ENCODE assay signal across 10 cellular contexts in genomic region chr15:81322708-81323253, GRCh38. TPM values are rescaled to one million over a fixed set of nuclear protein-coding genes. Genes with fewer than 3 reads are reported as not detected.
DNase-seq lines count a peak whose midpoint lies in the region; ATAC-seq and TF ChIP-seq lines count a peak whose summit lies in the region.
"Had no signal": no experiment of that assay in that cellular context is flagged by ENCODE, and none has a peak within 500 bp of the region (broad histone marks: within the 10 kb centered on the region; RNA-seq: fewer than 3 reads in every experiment).

No MANE protein-coding gene starts in this region.

- H3K4me2 ChIP-seq in hepatocyte, result peak overlapping the region; percentile 77

- H3K4me3 ChIP-seq in hepatocyte (no peak overlapping the region), stomach smooth muscle (ENCODE audit: low read length in 2 of 2) (peak overlapping the region; percentile 33 to 40)

- H3K36me3 ChIP-seq in hepatocyte (replicated peaks; ENCODE audit: insufficient read depth, low read depth), result no peaks in the 10 kb centered on the region
- H3K36me3 ChIP-seq in stomach smooth muscle (ENCODE audit: control insufficient read depth in 2 of 2, insufficient read depth in 2 of 2, low read length in 2 of 2), result peaks cover 0 to 7% of the 10 kb centered on the region in 2 donors

- H2AFZ ChIP-seq in hepatocyte, result no peak overlapping the region

- no peaks in the 10 kb centered on the region for H4K20me1 ChIP-seq in hepatocyte (ENCODE audit: insufficient read depth, poor library complexity, severe bottlenecking)

- no peaks in the 10 kb centered on the region for H3K9me3 ChIP-seq in hepatocyte (ENCODE audit: low read depth)
- H3K9me3 ChIP-seq in stomach smooth muscle (ENCODE audit: control insufficient read depth in 2 of 2, low read length in 2 of 2), result no peaks in the 10 kb centered on the region

- WGBS in hepatocyte (ENCODE audit: low lambda C conversion rate, missing lambda C conversion rate), result 62% methylated on average over 5 of the region's 5 CpGs

- H3K9me3 Mint-ChIP-seq in activated T-cell treated with anti-CD3 and anti-CD28 coated beads, Interleukin-2, amount 50 U/mL, for 72 hours, result no peaks in the 10 kb centered on the region
- H3K9me3 Mint-ChIP-seq in activated T-helper 17 cell treated with anti-CD3 and anti-CD28 coated beads, Interleukin-2, amount 50 U/mL, for 72 hours, result no peaks in the 10 kb centered on the region

- H3K79me2 ChIP-seq in hepatocyte, result no peaks in the 10 kb centered on the region

- no peak for ATAC-seq in activated T-cell treated with anti-CD3 and anti-CD28 coated beads, Interleukin-2, amount 50 U/mL, for 72 hours (replicated peaks in 1 of 2)
- ATAC-seq in activated T-helper 17 cell treated with anti-CD3 and anti-CD28 coated beads, Interleukin-2, amount 50 U/mL, for 72 hours (replicated peaks), result no peak
- no peak for ATAC-seq in HG03135 (IDR thresholded peaks at IDR 0.05; ENCODE audit: unreplicated experiment)

- H3K4me3 Mint-ChIP-seq in activated T-cell treated with anti-CD3 and anti-CD28 coated beads, Interleukin-2, amount 50 U/mL, for 72 hours, result peak overlapping the region; percentile 72 to 75
- peak overlapping the region; percentile 98 for H3K4me3 Mint-ChIP-seq in activated T-helper 17 cell treated with anti-CD3 and anti-CD28 coated beads, Interleukin-2, amount 50 U/mL, for 72 hours

- no peak for TF ChIP-seq CTCF in hepatocyte (IDR thresholded peaks at IDR 0.05; ENCODE audit: poor library complexity)

- no peak overlapping the region for H3K27ac Mint-ChIP-seq in activated T-cell treated with anti-CD3 and anti-CD28 coated beads, Interleukin-2, amount 50 U/mL, for 72 hours
- peak overlapping the region; percentile 30 for H3K27ac Mint-ChIP-seq in activated T-helper 17 cell treated with anti-CD3 and anti-CD28 coated beads, Interleukin-2, amount 50 U/mL, for 72 hours

- H3K9ac ChIP-seq in stomach smooth muscle (ENCODE audit: low read length in 2 of 2), result no peak overlapping the region

- H3K4me1 ChIP-seq in hepatocyte (ENCODE audit: insufficient read depth), result no peaks in the 10 kb centered on the region
- peaks cover 13% of the 10 kb centered on the region for H3K4me1 ChIP-seq in stomach smooth muscle (ENCODE audit: control insufficient read depth, insufficient read depth, low read length)

- no peaks in the 10 kb centered on the region for H3K27me3 Mint-ChIP-seq in activated T-cell treated with anti-CD3 and anti-CD28 coated beads, Interleukin-2, amount 50 U/mL, for 72 hours (ENCODE audit: low read depth)
- no peaks in the 10 kb centered on the region for H3K27me3 Mint-ChIP-seq in activated T-helper 17 cell treated with anti-CD3 and anti-CD28 coated beads, Interleukin-2, amount 50 U/mL, for 72 hours

- peaks cover 39% of the 10 kb centered on the region for H3K4me1 Mint-ChIP-seq in activated T-cell treated with anti-CD3 and anti-CD28 coated beads, Interleukin-2, amount 50 U/mL, for 72 hours (ENCODE audit: low read depth)
- peaks cover 21% of the 10 kb centered on the region for H3K4me1 Mint-ChIP-seq in activated T-helper 17 cell treated with anti-CD3 and anti-CD28 coated beads, Interleukin-2, amount 50 U/mL, for 72 hours

- H3K27me3 ChIP-seq in hepatocyte (no peaks in the 10 kb centered on the region), stomach smooth muscle (ENCODE audit: control insufficient read depth in 1 of 2, insufficient read depth in 2 of 2, low read length in 2 of 2) (no peaks in the 10 kb centered on the region)

- H3K27ac ChIP-seq in hepatocyte, result peak overlapping the region; percentile 66
- H3K27ac ChIP-seq in stomach smooth muscle (ENCODE audit: low read length), result no peak overlapping the region

- peaks cover 0 to 15% of the 10 kb centered on the region in 2 donors for H3K36me3 Mint-ChIP-seq in activated T-cell treated with anti-CD3 and anti-CD28 coated beads, Interleukin-2, amount 50 U/mL, for 72 hours (ENCODE audit: insufficient read depth in 2 of 2)
- peaks cover 40% of the 10 kb centered on the region for H3K36me3 Mint-ChIP-seq in activated T-helper 17 cell treated with anti-CD3 and anti-CD28 coated beads, Interleukin-2, amount 50 U/mL, for 72 hours (ENCODE audit: low read depth)

- no peak for DNase-seq in activated T-cell treated with anti-CD3 and anti-CD28 coated beads, Interleukin-2, amount 50 U/mL, for 72 hours
- no peak for DNase-seq in activated T-cell treated with anti-CD3 and anti-CD28 coated beads, Interleukin-2, amount 50 U/mL, for 48 hours
- DNase-seq in hepatocyte (ENCODE audit: low spot score) (no peak), RKO (ENCODE audit: low spot score) (no peak)
- no peak for DNase-seq in stimulated activated CD4-positive, alpha-beta T cell treated with anti-CD3 and anti-CD28 coated beads, Interleukin-15, amount 100 ng/mL, for 24 hours

- no peaks in the 10 kb centered on the region for H3K9me2 ChIP-seq in hepatocyte (replicated peaks; ENCODE audit: insufficient read depth)

RNA-seq across cellular contexts. Expression of gene STARD5, which starts 1.2 kb away (rescaled TPM):
- total RNA-seq in activated T-cell treated with anti-CD3 and anti-CD28 coated beads, Interleukin-2, amount 50 U/mL, for 72 hours, result 10 to 100 TPM in 1 of 2 donors, 1 to 10 TPM in 1; 9.0 to 10.3 TPM
- total RNA-seq in activated T-helper 17 cell treated with anti-CD3 and anti-CD28 coated beads, Interleukin-2, amount 50 U/mL, for 72 hours, result 1 to 10 TPM; 5.9 to 8.8 TPM
- 7.2 and 8.2 TPM in 2 replicates for total RNA-seq in hepatocyte
- polyA plus RNA-seq in hepatocyte, result 10.6 and 13.7 TPM in 2 replicates

RNA-seq across cellular contexts. Expression of gene TMC3, which starts 51.2 kb away (rescaled TPM):
- total RNA-seq in activated T-cell treated with anti-CD3 and anti-CD28 coated beads, Interleukin-2, amount 50 U/mL, for 72 hours, result not detected
- total RNA-seq in activated T-helper 17 cell treated with anti-CD3 and anti-CD28 coated beads, Interleukin-2, amount 50 U/mL, for 72 hours, result not detected
- total RNA-seq in hepatocyte, result 0.12 and 0.43 TPM in 2 replicates
- 0.19 TPM in 1 of 2 replicates, not detected in the other for polyA plus RNA-seq in hepatocyte
- total RNA-seq: activated CD8-positive, alpha-beta memory T cell treated with anti-CD3 and anti-CD28 coated beads for 36 hours had no signal
- polyA plus RNA-seq: BJ had no signal
